1 cellular context compared by ENCODE assay signal in genomic region chr6:31546962-31547726, GRCh38.
TF ChIP-seq lines count a peak whose summit lies in the region.

TSS of gene NFKBIL1 (plus strand) at chr6:31547608. CDS start at chr6:31547695, 87 bp downstream.

TF ChIP-seq in K562, 482 proteins besides CTCF, POLR2A, EP300 and RAD21 (continued from another document):
- TF ChIP-seq CEBPB (tag; IDR thresholded peaks at IDR 0.05) (peak; percentile 91), SMARCC2 (IDR thresholded peaks at IDR 0.05; ENCODE audit: low read depth) (peak; percentile 25; the same call in 1 of the 2 replicates), ETV6 (IDR thresholded peaks at IDR 0.05; ENCODE audit: borderline replicate concordance in 1 of 2, low read depth in 2 of 2, low read length in 1 of 2) (no peak), ETV6 (CRISPR knock-in tag; IDR thresholded peaks at IDR 0.05; ENCODE audit: borderline replicate concordance) (no peak), NEUROD1 (IDR thresholded peaks at IDR 0.05; ENCODE audit: borderline replicate concordance, low read depth, low read length, partially characterized antibody) (peak; percentile 84), SNIP1 (IDR thresholded peaks at IDR 0.05; ENCODE audit: low read depth) (peak; percentile 43), EP400 (IDR thresholded peaks at IDR 0.05) (peak; percentile 93), FOSL1 (tag; conservative IDR thresholded peaks at IDR 0.05) (peak; percentile 15; the same call in 1 of the 2 replicates), SUPT5H (IDR thresholded peaks at IDR 0.05) (peak; percentile 67), ZHX1 (conservative IDR thresholded peaks at IDR 0.05; ENCODE audit: low read length) (peak; percentile 8; the same call in 1 of the 2 replicates), MYC (IDR thresholded peaks at IDR 0.05; ENCODE audit: low read depth, low read length) (peak; percentile 93), MYC (CRISPR knock-in tag; IDR thresholded peaks at IDR 0.05; ENCODE audit: borderline replicate concordance, low read depth) (no peak), XRCC3 (IDR thresholded peaks at IDR 0.05) (no peak), KHSRP (IDR thresholded peaks at IDR 0.05) (0 out of 2 replicates have a peak, but pooled peaks have one; percentile 52), THAP12 (CRISPR knock-in tag; IDR thresholded peaks at IDR 0.05) (no peak), ZBTB43 (CRISPR knock-in tag; IDR thresholded peaks at IDR 0.05) (0 out of 2 replicates have a peak, but pooled peaks have one; percentile 21), TBP (optimal IDR thresholded peaks at IDR 0.05; ENCODE audit: low read depth, low read length) (peak; percentile 88), GABPB1 (CRISPR knock-in tag; IDR thresholded peaks at IDR 0.05) (peak; percentile 99), BMI1 (IDR thresholded peaks at IDR 0.05; ENCODE audit: low read length) (no peak), BRD9 (IDR thresholded peaks at IDR 0.05; ENCODE audit: low read depth, partially characterized antibody) (peak; percentile 78), ESRRA (IDR thresholded peaks at IDR 0.05; ENCODE audit: borderline replicate concordance, low read depth) (peak; percentile 69; the same call in 1 of the 2 replicates), ZNF134 (CRISPR knock-in tag; conservative IDR thresholded peaks at IDR 0.05) (0 out of 2 replicates have a peak, but pooled peaks have one; percentile 26), FOXM1 (IDR thresholded peaks at IDR 0.05; ENCODE audit: low read depth) (peak; percentile 68; the same call in 1 of the 2 replicates), FOXM1 (CRISPR knock-in tag; IDR thresholded peaks at IDR 0.05; ENCODE audit: low read depth) (no peak; the same call in 1 of the 2 replicates), ATF6 (CRISPR knock-in tag; IDR thresholded peaks at IDR 0.05) (0 out of 2 replicates have a peak, but pooled peaks have one; percentile 45), MEF2D (tag; conservative IDR thresholded peaks at IDR 0.05; ENCODE audit: low read depth) (peak; percentile 74), CEBPG (CRISPR knock-in tag; IDR thresholded peaks at IDR 0.05) (peak; percentile 83; the same call in 1 of the 2 replicates), CEBPG (tag; conservative IDR thresholded peaks at IDR 0.05 in 1 of 2, IDR thresholded peaks at IDR 0.05 in 1 of 2) (peak; percentile 39 to 73; a peak in 2 of 4 replicates), HNRNPUL1 (IDR thresholded peaks at IDR 0.05; ENCODE audit: low read length) (no peak), SIN3B (IDR thresholded peaks at IDR 0.05; ENCODE audit: low read depth) (peak; percentile 54; the same call in 1 of the 2 replicates), ZFP30 (CRISPR knock-in tag; IDR thresholded peaks at IDR 0.05; ENCODE audit: borderline replicate concordance) (no peak), GTF2B (IDR thresholded peaks at IDR 0.05; ENCODE audit: extremely low read depth, insufficient read length) (no peak), ZNF695 (CRISPR knock-in tag; IDR thresholded peaks at IDR 0.05) (no peak), ESRRB (CRISPR knock-in tag; IDR thresholded peaks at IDR 0.05; ENCODE audit: borderline replicate concordance) (0 out of 2 replicates have a peak, but pooled peaks have one; percentile 15), RREB1 (CRISPR knock-in tag; IDR thresholded peaks at IDR 0.05) (0 out of 2 replicates have a peak, but pooled peaks have one; percentile 44), JUND (IDR thresholded peaks at IDR 0.05; ENCODE audit: borderline replicate concordance, low read depth, low read length) (peak; percentile 82), JUND (tag; IDR thresholded peaks at IDR 0.05; ENCODE audit: borderline replicate concordance, low read depth, low read length) (no peak; the same call in 2 of the 3 replicates), ZBTB5 (IDR thresholded peaks at IDR 0.05) (peak; percentile 73; the same call in 1 of the 2 replicates), SMC3 (conservative IDR thresholded peaks at IDR 0.05; ENCODE audit: insufficient read depth, low read depth, low read length) (0 out of 2 replicates have a peak, but pooled peaks have one; percentile 8)
